ENCODE assay signal across 30 cellular contexts in the genomic region with DNA sequence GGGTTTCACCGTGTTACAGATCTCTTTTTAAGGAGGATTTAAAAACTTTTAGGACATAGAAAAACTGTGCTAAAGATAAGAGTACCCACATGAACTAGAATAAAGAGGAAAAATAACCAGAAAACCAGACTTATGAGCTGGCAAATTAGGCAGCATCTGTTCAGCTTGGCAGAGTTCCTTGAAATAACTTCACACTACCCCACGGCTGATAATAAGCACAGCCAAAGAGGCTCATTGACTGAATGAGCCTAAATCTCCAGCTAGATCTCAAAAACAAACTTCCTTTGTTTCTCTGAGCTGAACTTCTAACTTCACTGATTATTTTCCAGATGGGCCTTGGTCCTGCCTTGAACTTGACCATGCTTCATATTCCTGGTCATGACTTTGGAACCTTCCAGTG. TPM values are rescaled to one million over a fixed set of nuclear protein-coding genes. Genes with fewer than 3 reads are reported as not detected.
A peak's percentile ranks its signal among the peaks of the same experiment; 100 is the strongest.
DNase-seq lines count a peak whose midpoint lies in the region; ATAC-seq and TF ChIP-seq lines count a peak whose summit lies in the region.
"Had no signal": no experiment of that assay in that cellular context is flagged by ENCODE, and none has a peak within 500 bp of the region (broad histone marks: within the 10 kb centered on the region; RNA-seq: fewer than 3 reads in every experiment).

No MANE protein-coding gene starts in this region.

- H3K4me1 Mint-ChIP-seq in activated T-cell treated with anti-CD3 and anti-CD28 coated beads, Interleukin-2, amount 50 U/mL, for 72 hours (ENCODE audit: low read depth): no peaks in the 10 kb centered on the region
- H3K4me1 Mint-ChIP-seq: activated B cell treated with CpG ODN at 0.5 μM for 24 hours; CD14-positive monocyte; H9; neural progenitor cell; stimulated activated naive B cell treated with anti-CD40 and anti-IgM and Interleukin-4, amounts not matched to agents 10 μg/mL and 1 μg/mL and 100 μg/mL, for 72 hours had no signal

- intact Hi-C loops in adrenal gland (cut with DNase I): no loop called here
- intact Hi-C loops in mucosa of descending colon (cut with DNase I, micrococcal nuclease): no loop called here

- peak; percentile 12 for DNase-seq in AG20443 (ENCODE audit: low spot score)
- DNase-seq in EH (ENCODE audit: low read depth): peak; percentile 5
- DNase-seq in RPMI7951 (ENCODE audit: low read depth): peak; percentile 54
- peak; percentile 24 for DNase-seq in fibroblast of pulmonary artery (ENCODE audit: low read depth)
- DNase-seq in activated T-cell treated with anti-CD3 and anti-CD28 coated beads, Interleukin-2, amount 50 U/mL, for 72 hours: no peak
- no peak for DNase-seq in Kasumi-1 (lab: John Stamatoyannopoulos, UW)
- DNase-seq in adrenal gland: no peak
- no peak for DNase-seq in mucosa of descending colon
- DNase-seq: activated B cell treated with CpG ODN at 0.5 μM for 24 hours; activated CD4-positive, alpha-beta T cell treated with anti-CD3 and anti-CD28 coated beads, Interleukin-2, amount 50 U/mL, for 48 hours; activated CD8-positive, alpha-beta memory T cell treated with anti-CD3 and anti-CD28 coated beads, Interleukin-2, amount 50 U/mL, for 48 hours; activated effector memory CD4-positive, alpha-beta T cell treated with Interleukin-2 at 50 U/mL for 16 hours; cortex of kidney; GF-D8; H9; heart right ventricle; left lung; NCI-H187; NCI-H2227 treated with DMSO at 0.1 percent for 48 hours; Peyer's patch; SK-N-SH; stimulated activated CD4-positive, alpha-beta T cell treated with anti-CD3 and anti-CD28 coated beads, Interleukin-2, amount 100 ng/mL, for 48 hours; stimulated activated naive B cell treated with anti-CD40 and anti-IgM and Interleukin-4, amounts not matched to agents 10 μg/mL and 1 μg/mL and 100 μg/mL, for 72 hours; testis had no signal

- H3K36me3 ChIP-seq in adrenal gland (replicated peaks in 1 of 2) (no peaks in the 10 kb centered on the region), mucosa of descending colon (ENCODE audit: low read depth) (no peaks in the 10 kb centered on the region)
- H3K36me3 ChIP-seq: breast epithelium, heart right ventricle, left lung, neural progenitor cell, Peyer's patch, prostate gland, vagina had no signal

- H3K27me3 ChIP-seq in adrenal gland: no peaks in the 10 kb centered on the region
- H3K27me3 ChIP-seq: breast epithelium, heart right ventricle, left lung, Peyer's patch, testis, vagina had no signal

- no peak for ATAC-seq in activated T-cell treated with anti-CD3 and anti-CD28 coated beads, Interleukin-2, amount 50 U/mL, for 72 hours (replicated peaks in 1 of 2)
- ATAC-seq in mucosa of descending colon: no peak
- ATAC-seq: left lung; stimulated activated naive B cell treated with anti-CD40 and anti-IgM and Interleukin-4, amounts not matched to agents 10 μg/mL and 1 μg/mL and 100 μg/mL, for 72 hours had no signal

- H3K27ac Mint-ChIP-seq in activated T-cell treated with anti-CD3 and anti-CD28 coated beads, Interleukin-2, amount 50 U/mL, for 72 hours: no peak overlapping the region
- H3K27ac Mint-ChIP-seq: activated B cell treated with CpG ODN at 0.5 μM for 24 hours; CD14-positive monocyte; H9; neural progenitor cell; stimulated activated naive B cell treated with anti-CD40 and anti-IgM and Interleukin-4, amounts not matched to agents 10 μg/mL and 1 μg/mL and 100 μg/mL, for 72 hours had no signal

- WGBS in adrenal gland, 4 donors: 64 to 82% (median 73%) methylated on average over 2 of the region's 2 CpGs

- no peak overlapping the region for H3K27ac ChIP-seq in adrenal gland
- H3K27ac ChIP-seq: breast epithelium, heart right ventricle, left lung, neural progenitor cell, Peyer's patch, prostate gland, vagina had no signal

- H3K9me3 Mint-ChIP-seq in activated T-cell treated with anti-CD3 and anti-CD28 coated beads, Interleukin-2, amount 50 U/mL, for 72 hours: no peaks in the 10 kb centered on the region
- H3K9me3 Mint-ChIP-seq: activated B cell treated with CpG ODN at 0.5 μM for 24 hours; H9; neural progenitor cell; stimulated activated naive B cell treated with anti-CD40 and anti-IgM and Interleukin-4, amounts not matched to agents 10 μg/mL and 1 μg/mL and 100 μg/mL, for 72 hours had no signal

- no peaks in the 10 kb centered on the region for H3K9me3 ChIP-seq in adrenal gland (replicated peaks in 1 of 3)
- no peaks in the 10 kb centered on the region for H3K9me3 ChIP-seq in mucosa of descending colon
- H3K9me3 ChIP-seq: breast epithelium, heart right ventricle, left lung, Peyer's patch, prostate gland, SK-N-SH, testis, vagina had no signal

- TF ChIP-seq POLR2A in adrenal gland (IDR thresholded peaks at IDR 0.05): no peak

- no peak overlapping the region for H3K4me3 Mint-ChIP-seq in activated T-cell treated with anti-CD3 and anti-CD28 coated beads, Interleukin-2, amount 50 U/mL, for 72 hours
- H3K4me3 Mint-ChIP-seq: activated B cell treated with CpG ODN at 0.5 μM for 24 hours; CD14-positive monocyte; H9; neural progenitor cell; stimulated activated naive B cell treated with anti-CD40 and anti-IgM and Interleukin-4, amounts not matched to agents 10 μg/mL and 1 μg/mL and 100 μg/mL, for 72 hours had no signal

- H3K36me3 Mint-ChIP-seq in activated T-cell treated with anti-CD3 and anti-CD28 coated beads, Interleukin-2, amount 50 U/mL, for 72 hours (ENCODE audit: insufficient read depth in 2 of 2): no peaks in the 10 kb centered on the region
- H3K36me3 Mint-ChIP-seq: CD14-positive monocyte; neural progenitor cell; stimulated activated naive B cell treated with anti-CD40 and anti-IgM and Interleukin-4, amounts not matched to agents 10 μg/mL and 1 μg/mL and 100 μg/mL, for 72 hours had no signal

- H3K4me1 ChIP-seq in adrenal gland (replicated peaks in 1 of 2) (no peaks in the 10 kb centered on the region), mucosa of descending colon (ENCODE audit: low read depth) (no peaks in the 10 kb centered on the region)
- H3K4me1 ChIP-seq: breast epithelium, left lung, neural progenitor cell, Peyer's patch, prostate gland, vagina had no signal

- H3K27me3 Mint-ChIP-seq in activated T-cell treated with anti-CD3 and anti-CD28 coated beads, Interleukin-2, amount 50 U/mL, for 72 hours (ENCODE audit: low read depth): peaks cover 24% of the 10 kb centered on the region

- H3K4me3 ChIP-seq in fibroblast of pulmonary artery (replicated peaks; ENCODE audit: low read depth, low read length) (no peak overlapping the region), adrenal gland (no peak overlapping the region), mucosa of descending colon (no peak overlapping the region)
- H3K4me3 ChIP-seq: breast epithelium, heart right ventricle, left lung, neural progenitor cell, Peyer's patch, prostate gland, smooth muscle cell, testis, vagina had no signal

- TF ChIP-seq CTCF in fibroblast of pulmonary artery (IDR thresholded peaks at IDR 0.05; ENCODE audit: low read length, missing control alignments) (no peak), adrenal gland (IDR thresholded peaks at IDR 0.05) (no peak), mucosa of descending colon (IDR thresholded peaks at IDR 0.05) (no peak)

RNA-seq across cellular contexts. Expression of gene PIK3R4, which starts 26.7 kb away (rescaled TPM):
- total RNA-seq in RPMI7951 (2014; rRNA removed; shearing (Covaris generic)): 42.4 and 56.1 TPM in 2 replicates
- 10 to 100 TPM; 22.1 to 26.2 TPM for total RNA-seq in activated T-cell treated with anti-CD3 and anti-CD28 coated beads, Interleukin-2, amount 50 U/mL, for 72 hours
- total RNA-seq in adrenal gland (10 to 100 TPM; 25.2 to 66.4 (median 28.8) TPM), mucosa of descending colon (10 to 100 TPM; 20.1 to 27.5 (median 23.6) TPM)
- polyA plus RNA-seq in adrenal gland: 10 to 100 TPM; 29.9 to 51.9 (median 31.2) TPM

Comparison
In these comparisons a context has a peak if more than half of its experiments do, and no peak if none do; other contexts are left out.
1. DNase-seq: peak in AG20443 (single experiment), EH (single experiment), RPMI7951 (single experiment) and fibroblast of pulmonary artery (single experiment); none in activated T-cell treated with anti-CD3 and anti-CD28 coated beads, Interleukin-2, amount 50 U/mL, for 72 hours (0 of 2), Kasumi-1 (0 of 2), adrenal gland (0 of 7) and mucosa of descending colon (0 of 3).